Comparison of ENCODE assay signal across 2 cellular contexts in the genomic region with DNA sequence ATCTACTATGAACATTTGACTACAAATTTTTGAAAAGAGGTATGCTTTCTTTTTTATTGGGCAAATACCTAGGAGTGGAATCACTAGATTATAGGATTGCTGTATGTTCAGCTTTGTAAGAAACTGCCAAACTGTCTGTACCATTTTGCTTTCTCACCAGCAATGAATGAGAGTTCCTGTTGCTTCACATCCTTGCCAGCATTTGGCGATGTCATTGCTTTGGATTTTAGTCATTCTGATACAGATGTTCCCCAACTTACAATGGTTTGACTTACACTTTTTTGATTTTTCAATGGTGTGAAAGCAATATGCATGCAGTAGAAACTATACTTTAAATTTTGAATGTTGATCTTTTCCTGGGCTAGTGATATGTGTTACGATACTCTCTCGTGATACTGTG.
TF ChIP-seq lines count a peak whose summit lies in the region.

No MANE protein-coding gene starts in this region.

TF ChIP-seq in SK-N-SH, 30 proteins besides CTCF, POLR2A, EP300 and RAD21 (continued from another document):
- TF ChIP-seq, protein P1, sequence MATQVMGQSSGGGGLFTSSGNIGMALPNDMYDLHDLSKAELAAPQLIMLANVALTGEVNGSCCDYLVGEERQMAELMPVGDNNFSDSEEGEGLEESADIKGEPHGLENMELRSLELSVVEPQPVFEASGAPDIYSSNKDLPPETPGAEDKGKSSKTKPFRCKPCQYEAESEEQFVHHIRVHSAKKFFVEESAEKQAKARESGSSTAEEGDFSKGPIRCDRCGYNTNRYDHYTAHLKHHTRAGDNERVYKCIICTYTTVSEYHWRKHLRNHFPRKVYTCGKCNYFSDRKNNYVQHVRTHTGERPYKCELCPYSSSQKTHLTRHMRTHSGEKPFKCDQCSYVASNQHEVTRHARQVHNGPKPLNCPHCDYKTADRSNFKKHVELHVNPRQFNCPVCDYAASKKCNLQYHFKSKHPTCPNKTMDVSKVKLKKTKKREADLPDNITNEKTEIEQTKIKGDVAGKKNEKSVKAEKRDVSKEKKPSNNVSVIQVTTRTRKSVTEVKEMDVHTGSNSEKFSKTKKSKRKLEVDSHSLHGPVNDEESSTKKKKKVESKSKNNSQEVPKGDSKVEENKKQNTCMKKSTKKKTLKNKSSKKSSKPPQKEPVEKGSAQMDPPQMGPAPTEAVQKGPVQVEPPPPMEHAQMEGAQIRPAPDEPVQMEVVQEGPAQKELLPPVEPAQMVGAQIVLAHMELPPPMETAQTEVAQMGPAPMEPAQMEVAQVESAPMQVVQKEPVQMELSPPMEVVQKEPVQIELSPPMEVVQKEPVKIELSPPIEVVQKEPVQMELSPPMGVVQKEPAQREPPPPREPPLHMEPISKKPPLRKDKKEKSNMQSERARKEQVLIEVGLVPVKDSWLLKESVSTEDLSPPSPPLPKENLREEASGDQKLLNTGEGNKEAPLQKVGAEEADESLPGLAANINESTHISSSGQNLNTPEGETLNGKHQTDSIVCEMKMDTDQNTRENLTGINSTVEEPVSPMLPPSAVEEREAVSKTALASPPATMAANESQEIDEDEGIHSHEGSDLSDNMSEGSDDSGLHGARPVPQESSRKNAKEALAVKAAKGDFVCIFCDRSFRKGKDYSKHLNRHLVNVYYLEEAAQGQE (IDR thresholded peaks at IDR 0.05; ENCODE audit: low read depth, low read length) = no peak
- TF ChIP-seq, protein P2, sequence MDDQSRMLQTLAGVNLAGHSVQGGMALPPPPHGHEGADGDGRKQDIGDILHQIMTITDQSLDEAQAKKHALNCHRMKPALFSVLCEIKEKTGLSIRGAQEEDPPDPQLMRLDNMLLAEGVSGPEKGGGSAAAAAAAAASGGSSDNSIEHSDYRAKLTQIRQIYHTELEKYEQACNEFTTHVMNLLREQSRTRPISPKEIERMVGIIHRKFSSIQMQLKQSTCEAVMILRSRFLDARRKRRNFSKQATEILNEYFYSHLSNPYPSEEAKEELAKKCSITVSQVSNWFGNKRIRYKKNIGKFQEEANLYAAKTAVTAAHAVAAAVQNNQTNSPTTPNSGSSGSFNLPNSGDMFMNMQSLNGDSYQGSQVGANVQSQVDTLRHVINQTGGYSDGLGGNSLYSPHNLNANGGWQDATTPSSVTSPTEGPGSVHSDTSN (IDR thresholded peaks at IDR 0.05) = no peak
- TF ChIP-seq NRF1 (IDR thresholded peaks at IDR 0.05; ENCODE audit: low read depth, low read length) (no peak), TAF1 (IDR thresholded peaks at IDR 0.05; ENCODE audit: borderline replicate concordance, low read depth, low read length) (no peak), EZH2phosphoT487 (IDR thresholded peaks at IDR 0.05; ENCODE audit: borderline replicate concordance, low read depth) (no peak), FOXM1 (IDR thresholded peaks at IDR 0.05; ENCODE audit: low read depth) (no peak), POLR2AphosphoS5 (IDR thresholded peaks at IDR 0.05; ENCODE audit: low read depth, low read length) (no peak), ELF1 (IDR thresholded peaks at IDR 0.05) (no peak), RCOR1 (IDR thresholded peaks at IDR 0.05; ENCODE audit: low read length) (no peak), TCF12 (IDR thresholded peaks at IDR 0.05) (no peak), YY1 (IDR thresholded peaks at IDR 0.05; ENCODE audit: low read depth) (no peak), SIN3A (IDR thresholded peaks at IDR 0.05; ENCODE audit: borderline replicate concordance, low read depth, low read length) (no peak), CHD2 (IDR thresholded peaks at IDR 0.05; ENCODE audit: low read length, partially characterized antibody) (no peak)
- TF ChIP-seq, protein P3, sequence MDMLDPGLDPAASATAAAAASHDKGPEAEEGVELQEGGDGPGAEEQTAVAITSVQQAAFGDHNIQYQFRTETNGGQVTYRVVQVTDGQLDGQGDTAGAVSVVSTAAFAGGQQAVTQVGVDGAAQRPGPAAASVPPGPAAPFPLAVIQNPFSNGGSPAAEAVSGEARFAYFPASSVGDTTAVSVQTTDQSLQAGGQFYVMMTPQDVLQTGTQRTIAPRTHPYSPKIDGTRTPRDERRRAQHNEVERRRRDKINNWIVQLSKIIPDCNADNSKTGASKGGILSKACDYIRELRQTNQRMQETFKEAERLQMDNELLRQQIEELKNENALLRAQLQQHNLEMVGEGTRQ (IDR thresholded peaks at IDR 0.05; ENCODE audit: borderline replicate concordance, low read depth, low read length) = no peak
- TF ChIP-seq, protein P4, sequence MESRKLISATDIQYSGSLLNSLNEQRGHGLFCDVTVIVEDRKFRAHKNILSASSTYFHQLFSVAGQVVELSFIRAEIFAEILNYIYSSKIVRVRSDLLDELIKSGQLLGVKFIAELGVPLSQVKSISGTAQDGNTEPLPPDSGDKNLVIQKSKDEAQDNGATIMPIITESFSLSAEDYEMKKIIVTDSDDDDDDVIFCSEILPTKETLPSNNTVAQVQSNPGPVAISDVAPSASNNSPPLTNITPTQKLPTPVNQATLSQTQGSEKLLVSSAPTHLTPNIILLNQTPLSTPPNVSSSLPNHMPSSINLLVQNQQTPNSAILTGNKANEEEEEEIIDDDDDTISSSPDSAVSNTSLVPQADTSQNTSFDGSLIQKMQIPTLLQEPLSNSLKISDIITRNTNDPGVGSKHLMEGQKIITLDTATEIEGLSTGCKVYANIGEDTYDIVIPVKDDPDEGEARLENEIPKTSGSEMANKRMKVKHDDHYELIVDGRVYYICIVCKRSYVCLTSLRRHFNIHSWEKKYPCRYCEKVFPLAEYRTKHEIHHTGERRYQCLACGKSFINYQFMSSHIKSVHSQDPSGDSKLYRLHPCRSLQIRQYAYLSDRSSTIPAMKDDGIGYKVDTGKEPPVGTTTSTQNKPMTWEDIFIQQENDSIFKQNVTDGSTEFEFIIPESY (IDR thresholded peaks at IDR 0.05; ENCODE audit: borderline replicate concordance, low read depth) = no peak
- TF ChIP-seq, protein P5, sequence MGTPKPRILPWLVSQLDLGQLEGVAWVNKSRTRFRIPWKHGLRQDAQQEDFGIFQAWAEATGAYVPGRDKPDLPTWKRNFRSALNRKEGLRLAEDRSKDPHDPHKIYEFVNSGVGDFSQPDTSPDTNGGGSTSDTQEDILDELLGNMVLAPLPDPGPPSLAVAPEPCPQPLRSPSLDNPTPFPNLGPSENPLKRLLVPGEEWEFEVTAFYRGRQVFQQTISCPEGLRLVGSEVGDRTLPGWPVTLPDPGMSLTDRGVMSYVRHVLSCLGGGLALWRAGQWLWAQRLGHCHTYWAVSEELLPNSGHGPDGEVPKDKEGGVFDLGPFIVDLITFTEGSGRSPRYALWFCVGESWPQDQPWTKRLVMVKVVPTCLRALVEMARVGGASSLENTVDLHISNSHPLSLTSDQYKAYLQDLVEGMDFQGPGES (IDR thresholded peaks at IDR 0.05; ENCODE audit: low read depth, low read length) = no peak
- TF ChIP-seq, protein P6, sequence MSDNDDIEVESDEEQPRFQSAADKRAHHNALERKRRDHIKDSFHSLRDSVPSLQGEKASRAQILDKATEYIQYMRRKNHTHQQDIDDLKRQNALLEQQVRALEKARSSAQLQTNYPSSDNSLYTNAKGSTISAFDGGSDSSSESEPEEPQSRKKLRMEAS (IDR thresholded peaks at IDR 0.05; ENCODE audit: low read depth) = no peak

TF ChIP-seq in SK-N-SH treated with all-trans-retinoic acid at 6 μM for 48 hours, 23 proteins besides CTCF, POLR2A, EP300 and RAD21 (continued from another document):
- TF ChIP-seq, protein P7, sequence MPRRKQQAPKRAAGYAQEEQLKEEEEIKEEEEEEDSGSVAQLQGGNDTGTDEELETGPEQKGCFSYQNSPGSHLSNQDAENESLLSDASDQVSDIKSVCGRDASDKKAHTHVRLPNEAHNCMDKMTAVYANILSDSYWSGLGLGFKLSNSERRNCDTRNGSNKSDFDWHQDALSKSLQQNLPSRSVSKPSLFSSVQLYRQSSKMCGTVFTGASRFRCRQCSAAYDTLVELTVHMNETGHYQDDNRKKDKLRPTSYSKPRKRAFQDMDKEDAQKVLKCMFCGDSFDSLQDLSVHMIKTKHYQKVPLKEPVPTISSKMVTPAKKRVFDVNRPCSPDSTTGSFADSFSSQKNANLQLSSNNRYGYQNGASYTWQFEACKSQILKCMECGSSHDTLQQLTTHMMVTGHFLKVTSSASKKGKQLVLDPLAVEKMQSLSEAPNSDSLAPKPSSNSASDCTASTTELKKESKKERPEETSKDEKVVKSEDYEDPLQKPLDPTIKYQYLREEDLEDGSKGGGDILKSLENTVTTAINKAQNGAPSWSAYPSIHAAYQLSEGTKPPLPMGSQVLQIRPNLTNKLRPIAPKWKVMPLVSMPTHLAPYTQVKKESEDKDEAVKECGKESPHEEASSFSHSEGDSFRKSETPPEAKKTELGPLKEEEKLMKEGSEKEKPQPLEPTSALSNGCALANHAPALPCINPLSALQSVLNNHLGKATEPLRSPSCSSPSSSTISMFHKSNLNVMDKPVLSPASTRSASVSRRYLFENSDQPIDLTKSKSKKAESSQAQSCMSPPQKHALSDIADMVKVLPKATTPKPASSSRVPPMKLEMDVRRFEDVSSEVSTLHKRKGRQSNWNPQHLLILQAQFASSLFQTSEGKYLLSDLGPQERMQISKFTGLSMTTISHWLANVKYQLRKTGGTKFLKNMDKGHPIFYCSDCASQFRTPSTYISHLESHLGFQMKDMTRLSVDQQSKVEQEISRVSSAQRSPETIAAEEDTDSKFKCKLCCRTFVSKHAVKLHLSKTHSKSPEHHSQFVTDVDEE (CRISPR knock-in tag; IDR thresholded peaks at IDR 0.05) = no peak
- no peak for TF ChIP-seq OSR1 (CRISPR knock-in tag; IDR thresholded peaks at IDR 0.05)
- no peak for TF ChIP-seq BACH2 (CRISPR knock-in tag; IDR thresholded peaks at IDR 0.05; ENCODE audit: borderline replicate concordance)
- no peak for TF ChIP-seq RARB (CRISPR knock-in tag; IDR thresholded peaks at IDR 0.05)
- TF ChIP-seq ZFP3 (CRISPR knock-in tag; IDR thresholded peaks at IDR 0.05) = no peak
- TF ChIP-seq ISL1 (CRISPR knock-in tag; IDR thresholded peaks at IDR 0.05) = no peak
- no peak for TF ChIP-seq GLIS3 (CRISPR knock-in tag; IDR thresholded peaks at IDR 0.05)
- no peak for TF ChIP-seq ZC3H10 (CRISPR knock-in tag; IDR thresholded peaks at IDR 0.05)
- TF ChIP-seq, protein P8, sequence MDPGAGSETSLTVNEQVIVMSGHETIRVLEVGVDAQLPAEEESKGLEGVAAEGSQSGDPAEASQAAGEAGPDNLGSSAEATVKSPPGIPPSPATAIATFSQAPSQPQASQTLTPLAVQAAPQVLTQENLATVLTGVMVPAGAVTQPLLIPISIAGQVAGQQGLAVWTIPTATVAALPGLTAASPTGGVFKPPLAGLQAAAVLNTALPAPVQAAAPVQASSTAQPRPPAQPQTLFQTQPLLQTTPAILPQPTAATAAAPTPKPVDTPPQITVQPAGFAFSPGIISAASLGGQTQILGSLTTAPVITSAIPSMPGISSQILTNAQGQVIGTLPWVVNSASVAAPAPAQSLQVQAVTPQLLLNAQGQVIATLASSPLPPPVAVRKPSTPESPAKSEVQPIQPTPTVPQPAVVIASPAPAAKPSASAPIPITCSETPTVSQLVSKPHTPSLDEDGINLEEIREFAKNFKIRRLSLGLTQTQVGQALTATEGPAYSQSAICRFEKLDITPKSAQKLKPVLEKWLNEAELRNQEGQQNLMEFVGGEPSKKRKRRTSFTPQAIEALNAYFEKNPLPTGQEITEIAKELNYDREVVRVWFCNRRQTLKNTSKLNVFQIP (CRISPR knock-in tag; IDR thresholded peaks at IDR 0.05; ENCODE audit: borderline replicate concordance, low read depth) = no peak
- no peak for TF ChIP-seq CSDC2 (CRISPR knock-in tag; IDR thresholded peaks at IDR 0.05)
- TF ChIP-seq, protein P9, sequence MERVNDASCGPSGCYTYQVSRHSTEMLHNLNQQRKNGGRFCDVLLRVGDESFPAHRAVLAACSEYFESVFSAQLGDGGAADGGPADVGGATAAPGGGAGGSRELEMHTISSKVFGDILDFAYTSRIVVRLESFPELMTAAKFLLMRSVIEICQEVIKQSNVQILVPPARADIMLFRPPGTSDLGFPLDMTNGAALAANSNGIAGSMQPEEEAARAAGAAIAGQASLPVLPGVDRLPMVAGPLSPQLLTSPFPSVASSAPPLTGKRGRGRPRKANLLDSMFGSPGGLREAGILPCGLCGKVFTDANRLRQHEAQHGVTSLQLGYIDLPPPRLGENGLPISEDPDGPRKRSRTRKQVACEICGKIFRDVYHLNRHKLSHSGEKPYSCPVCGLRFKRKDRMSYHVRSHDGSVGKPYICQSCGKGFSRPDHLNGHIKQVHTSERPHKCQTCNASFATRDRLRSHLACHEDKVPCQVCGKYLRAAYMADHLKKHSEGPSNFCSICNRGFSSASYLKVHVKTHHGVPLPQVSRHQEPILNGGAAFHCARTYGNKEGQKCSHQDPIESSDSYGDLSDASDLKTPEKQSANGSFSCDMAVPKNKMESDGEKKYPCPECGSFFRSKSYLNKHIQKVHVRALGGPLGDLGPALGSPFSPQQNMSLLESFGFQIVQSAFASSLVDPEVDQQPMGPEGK (CRISPR knock-in tag; IDR thresholded peaks at IDR 0.05; ENCODE audit: borderline replicate concordance) = no peak
- no peak for TF ChIP-seq ARNTL (CRISPR knock-in tag; IDR thresholded peaks at IDR 0.05; ENCODE audit: borderline replicate concordance, low read depth)
- no peak for TF ChIP-seq SNAI2 (CRISPR knock-in tag; IDR thresholded peaks at IDR 0.05)
- no peak for TF ChIP-seq ZNF70 (CRISPR knock-in tag; IDR thresholded peaks at IDR 0.05)
- TF ChIP-seq TCF4 (CRISPR knock-in tag; IDR thresholded peaks at IDR 0.05; ENCODE audit: borderline replicate concordance) = no peak
- TF ChIP-seq, protein P10, sequence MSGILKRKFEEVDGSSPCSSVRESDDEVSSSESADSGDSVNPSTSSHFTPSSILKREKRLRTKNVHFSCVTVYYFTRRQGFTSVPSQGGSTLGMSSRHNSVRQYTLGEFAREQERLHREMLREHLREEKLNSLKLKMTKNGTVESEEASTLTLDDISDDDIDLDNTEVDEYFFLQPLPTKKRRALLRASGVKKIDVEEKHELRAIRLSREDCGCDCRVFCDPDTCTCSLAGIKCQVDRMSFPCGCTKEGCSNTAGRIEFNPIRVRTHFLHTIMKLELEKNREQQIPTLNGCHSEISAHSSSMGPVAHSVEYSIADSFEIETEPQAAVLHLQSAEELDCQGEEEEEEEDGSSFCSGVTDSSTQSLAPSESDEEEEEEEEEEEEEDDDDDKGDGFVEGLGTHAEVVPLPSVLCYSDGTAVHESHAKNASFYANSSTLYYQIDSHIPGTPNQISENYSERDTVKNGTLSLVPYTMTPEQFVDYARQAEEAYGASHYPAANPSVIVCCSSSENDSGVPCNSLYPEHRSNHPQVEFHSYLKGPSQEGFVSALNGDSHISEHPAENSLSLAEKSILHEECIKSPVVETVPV (CRISPR knock-in tag; IDR thresholded peaks at IDR 0.05) = no peak
